10 cellular contexts compared by ENCODE assay signal in genomic region chr10:104332243-104333036, GRCh38. TPM values are rescaled to one million over a fixed set of nuclear protein-coding genes. Genes with fewer than 3 reads are reported as not detected.
A peak's percentile ranks its signal among the peaks of the same experiment; 100 is the strongest.
DNase-seq lines count a peak whose midpoint lies in the region; ATAC-seq and TF ChIP-seq lines count a peak whose summit lies in the region.
"Had no signal": no experiment of that assay in that cellular context is flagged by ENCODE, and none has a peak within 500 bp of the region (broad histone marks: within the 10 kb centered on the region; RNA-seq: fewer than 3 reads in every experiment).

No MANE protein-coding gene starts in this region.

- H3K27me3 ChIP-seq in DND-41 (ENCODE audit: insufficient read depth, low read length, poor library complexity) (no peaks in the 10 kb centered on the region), heart left ventricle (no peaks in the 10 kb centered on the region)

- no peaks in the 10 kb centered on the region for H3K27me3 Mint-ChIP-seq in activated T-helper 17 cell treated with anti-CD3 and anti-CD28 coated beads, Interleukin-2, amount 50 U/mL, for 72 hours

- H3K4me3 Mint-ChIP-seq in activated T-helper 17 cell treated with anti-CD3 and anti-CD28 coated beads, Interleukin-2, amount 50 U/mL, for 72 hours, result peak overlapping the region; percentile 59

- WGBS in heart left ventricle, 4 donors, result 40 to 44% (median 42%) methylated on average over 11 of the region's 11 CpGs

- no peak for DNase-seq in DND-41
- peak in 2 of 5 donors; percentile 27 to 57 for DNase-seq in heart left ventricle
- DNase-seq in retina, result peak; percentile 30
- no peak for DNase-seq in NAMALWA (ENCODE audit: low spot score)
- no peak for DNase-seq in HPDE6-E6E7 (ENCODE audit: extremely low spot score)
- no peak for DNase-seq in caudate nucleus (lab: John Stamatoyannopoulos, UW)
- DNase-seq: NCI-H2171 treated with DMSO at 0.1 percent for 48 hours; stimulated activated CD4-positive, alpha-beta T cell treated with anti-CD3 and anti-CD28 coated beads, Interleukin-2, amount 100 ng/mL, for 48 hours had no signal

- no peak overlapping the region for H2AFZ ChIP-seq in DND-41 (ENCODE audit: low read depth, low read length)

- H3K4me1 ChIP-seq in DND-41 (ENCODE audit: insufficient read depth, low read length) (peaks cover 70% of the 10 kb centered on the region), heart left ventricle (peaks cover 41 to 98% (median 88%) of the 10 kb centered on the region in 12 donors)

- no peaks in the 10 kb centered on the region for H3K9me3 Mint-ChIP-seq in activated T-helper 17 cell treated with anti-CD3 and anti-CD28 coated beads, Interleukin-2, amount 50 U/mL, for 72 hours

- peak overlapping the region; percentile 88 for H3K27ac Mint-ChIP-seq in activated T-helper 17 cell treated with anti-CD3 and anti-CD28 coated beads, Interleukin-2, amount 50 U/mL, for 72 hours

- peaks cover 14% of the 10 kb centered on the region for H3K36me3 ChIP-seq in DND-41 (ENCODE audit: insufficient read depth, low read length)
- H3K36me3 ChIP-seq in heart left ventricle, result peaks cover 0 to 12% (median 0%) of the 10 kb centered on the region in 9 donors

- no peak for TF ChIP-seq CTCF in DND-41 (IDR thresholded peaks at IDR 0.05; ENCODE audit: borderline replicate concordance, extremely low read depth, low read length, poor library complexity, severe bottlenecking)
- TF ChIP-seq CTCF in heart left ventricle (IDR thresholded peaks at IDR 0.05), result no peak

- H3K4me2 ChIP-seq in DND-41 (ENCODE audit: insufficient read depth, low read length), result 0 out of 2 replicates have a peak overlapping the region, but pooled peaks have one; percentile 5

- H3K79me2 ChIP-seq in DND-41 (ENCODE audit: insufficient read depth, low read length), result peaks cover 100% of the 10 kb centered on the region

- H3K36me3 Mint-ChIP-seq in activated T-helper 17 cell treated with anti-CD3 and anti-CD28 coated beads, Interleukin-2, amount 50 U/mL, for 72 hours (ENCODE audit: low read depth), result peaks cover 20% of the 10 kb centered on the region

- no peaks in the 10 kb centered on the region for H3K9me3 ChIP-seq in DND-41 (ENCODE audit: insufficient read depth, low read length, severe bottlenecking)
- H3K9me3 ChIP-seq in heart left ventricle, result no peaks in the 10 kb centered on the region

- intact Hi-C loops in heart left ventricle (cut with DNase I), result no loop called here

- H3K4me1 Mint-ChIP-seq in activated T-helper 17 cell treated with anti-CD3 and anti-CD28 coated beads, Interleukin-2, amount 50 U/mL, for 72 hours, result peaks cover 54% of the 10 kb centered on the region

- H3K4me3 ChIP-seq in DND-41 (ENCODE audit: low read depth in 1 of 2, low read length in 2 of 2) (no peak overlapping the region), heart left ventricle (peak overlapping the region in 2 of 12 donors; percentile 10 to 38)

- H4K20me1 ChIP-seq in DND-41 (ENCODE audit: insufficient read depth, low read length), result peaks cover 93% of the 10 kb centered on the region

- no peak overlapping the region for H3K9ac ChIP-seq in DND-41 (ENCODE audit: low read depth, low read length)

- peak in 1 of 2 donors; percentile 10 for TF ChIP-seq POLR2A in heart left ventricle (IDR thresholded peaks at IDR 0.05)

- H3K27ac ChIP-seq in DND-41 (ENCODE audit: low read length) (no peak overlapping the region), heart left ventricle (peak overlapping the region; percentile 89 to 100 (median 99)), caudate nucleus (ENCODE audit: low read depth, low read length) (no peak overlapping the region)

- ATAC-seq in DND-41 (ENCODE audit: insufficient read depth, low read depth) (no peak), heart left ventricle (peak in 2 of 4 donors; percentile 25 to 27), GM18502 (IDR thresholded peaks at IDR 0.05; ENCODE audit: poor library complexity, unreplicated experiment) (no peak)
- no peak for ATAC-seq in activated T-helper 17 cell treated with anti-CD3 and anti-CD28 coated beads, Interleukin-2, amount 50 U/mL, for 72 hours (replicated peaks)

RNA-seq across cellular contexts. Expression of gene ITPRIP, which starts 5.8 kb away (rescaled TPM):
- 10 to 100 TPM; 10.1 to 19.1 TPM for total RNA-seq in activated T-helper 17 cell treated with anti-CD3 and anti-CD28 coated beads, Interleukin-2, amount 50 U/mL, for 72 hours
- 10 to 100 TPM; 18.4 to 90.2 (median 27.7) TPM for total RNA-seq in heart left ventricle
- 10 to 100 TPM; 19.3 to 70.0 TPM for polyA plus RNA-seq in heart left ventricle

RNA-seq across cellular contexts. Expression of gene CFAP58, which starts 21.2 kb away (rescaled TPM):
- total RNA-seq in activated T-helper 17 cell treated with anti-CD3 and anti-CD28 coated beads, Interleukin-2, amount 50 U/mL, for 72 hours, result 1 to 10 TPM; 1.3 to 2.2 TPM
- 1 to 10 TPM; 1.2 to 4.9 (median 3.2) TPM for total RNA-seq in heart left ventricle
- 1 to 10 TPM in 1 of 2 donors, under 1 TPM in 1; 0.62 to 2.2 TPM for polyA plus RNA-seq in heart left ventricle

Comparison
In these comparisons a context has a peak if more than half of its experiments do, and no peak if none do; other contexts are left out.
1. H3K27ac ChIP-seq: peak in heart left ventricle (12 of 12); none in DND-41 (single experiment) and caudate nucleus (single experiment).